In genomic region chr10:90992462-90992861, GRCh38 we compare ENCODE assay signal across 20 cellular contexts.
DNase-seq lines count a peak whose midpoint lies in the region; ATAC-seq, FAIRE-seq and TF ChIP-seq lines count a peak whose summit lies in the region.
"Had no signal": no experiment of that assay in that cellular context is flagged by ENCODE, and none has a peak within 500 bp of the region (broad histone marks: within the 10 kb centered on the region; RNA-seq: fewer than 3 reads in every experiment).

No MANE protein-coding gene starts in this region.

- TF ChIP-seq CTCF in DOHH2 (IDR thresholded peaks at IDR 0.05; ENCODE audit: low read depth, low read length, poor library complexity, severe bottlenecking) = no peak

- H3K27ac Mint-ChIP-seq in natural killer cell treated with Interleukin-12 subunit alpha and Interleukin-12 subunit beta and Interleukin-15 and Interleukin-18, amount 100 ng/mL, for 72 hours = no peak overlapping the region
- H3K27ac Mint-ChIP-seq: CD8-positive, alpha-beta T cell; GM23338 had no signal

- H3K4me1 ChIP-seq in DOHH2 (ENCODE audit: control insufficient read depth, low read length) = peaks cover 91% of the 10 kb centered on the region

- H3K4me1 Mint-ChIP-seq in natural killer cell treated with Interleukin-12 subunit alpha and Interleukin-12 subunit beta and Interleukin-15 and Interleukin-18, amount 100 ng/mL, for 72 hours (ENCODE audit: low read depth in 2 of 2) = no peaks in the 10 kb centered on the region
- H3K4me1 Mint-ChIP-seq: GM23338 had no signal

- no peaks in the 10 kb centered on the region for H3K36me3 ChIP-seq in DOHH2 (ENCODE audit: control insufficient read depth, low read length)
- H3K36me3 ChIP-seq: BLaER1 had no signal

- no peaks in the 10 kb centered on the region for H3K9me3 ChIP-seq in DOHH2 (ENCODE audit: control insufficient read depth, insufficient read depth, low read length)
- H3K9me3 ChIP-seq: BLaER1 had no signal

- peak; percentile 74 for FAIRE-seq in frontal cortex (lab: Jason Lieb, UNC)
- FAIRE-seq: GM12892 had no signal

- peak overlapping the region; percentile 14; the same call in 1 of the 2 replicates for H3K4me3 ChIP-seq in DOHH2 (ENCODE audit: low read length)
- H3K4me3 ChIP-seq: BLaER1, GM23338 had no signal

- no peaks in the 10 kb centered on the region for H3K36me3 Mint-ChIP-seq in natural killer cell treated with Interleukin-12 subunit alpha and Interleukin-12 subunit beta and Interleukin-15 and Interleukin-18, amount 100 ng/mL, for 72 hours
- H3K36me3 Mint-ChIP-seq: CD8-positive, alpha-beta T cell had no signal

- H4K20me1 ChIP-seq in DOHH2 (ENCODE audit: control insufficient read depth, insufficient read depth, low read depth, low read length) = no peaks in the 10 kb centered on the region
- H4K20me1 ChIP-seq: BLaER1 had no signal

- DNase-seq in frontal cortex (ENCODE audit: low spot score in 2 of 2) = no peak
- no peak for DNase-seq in OCI-M1 (lab: John Stamatoyannopoulos, UW)
- DNase-seq in activated CD8-positive, alpha-beta memory T cell treated with anti-CD3 and anti-CD28 coated beads for 24 hours = no peak
- DNase-seq in natural killer cell treated with Interleukin-12 subunit alpha and Interleukin-12 subunit beta and Interleukin-15 and Interleukin-18, amount 100 ng/mL, for 72 hours (ENCODE audit: low spot score) = no peak
- DNase-seq: Calu3; CD8-positive, alpha-beta T cell; HCEC 1CT; NCI-H1092 treated with DMSO at 0.1 percent for 48 hours; NCI-H146; NCI-H2029 treated with DMSO at 0.1 percent for 48 hours; NCI-H2171; NCI-H446 treated with DMSO at 0.1 percent for 48 hours had no signal

- no peak overlapping the region for H3K4me3 Mint-ChIP-seq in natural killer cell treated with Interleukin-12 subunit alpha and Interleukin-12 subunit beta and Interleukin-15 and Interleukin-18, amount 100 ng/mL, for 72 hours
- H3K4me3 Mint-ChIP-seq: CD8-positive, alpha-beta T cell; GM23338 had no signal

- H3K27me3 ChIP-seq in DOHH2 (ENCODE audit: control insufficient read depth, low read length) = no peaks in the 10 kb centered on the region
- H3K27me3 ChIP-seq: BLaER1 had no signal

- H3K4me2 ChIP-seq in DOHH2 (ENCODE audit: low read length) = peak overlapping the region; percentile 57
- H3K4me2 ChIP-seq: GM23338 had no signal

- H3K27ac ChIP-seq in DOHH2 (ENCODE audit: low read depth, low read length) = peak overlapping the region; percentile 79
- H3K27ac ChIP-seq: BLaER1 had no signal

- no peaks in the 10 kb centered on the region for H3K9me3 Mint-ChIP-seq in natural killer cell treated with Interleukin-12 subunit alpha and Interleukin-12 subunit beta and Interleukin-15 and Interleukin-18, amount 100 ng/mL, for 72 hours
- H3K9me3 Mint-ChIP-seq: CD8-positive, alpha-beta T cell; GM23338 had no signal

- peaks cover 15 to 22% of the 10 kb centered on the region in 2 donors for H3K27me3 Mint-ChIP-seq in natural killer cell treated with Interleukin-12 subunit alpha and Interleukin-12 subunit beta and Interleukin-15 and Interleukin-18, amount 100 ng/mL, for 72 hours

- no peaks in the 10 kb centered on the region for H3K79me2 ChIP-seq in DOHH2 (ENCODE audit: control insufficient read depth, low read length)

- H3K9me2 ChIP-seq in DOHH2 (replicated peaks; ENCODE audit: control insufficient read depth, low read length) = no peaks in the 10 kb centered on the region

- peaks cover 4% of the 10 kb centered on the region; the same call in 1 of the 2 replicates for H3F3A ChIP-seq in DOHH2 (ENCODE audit: control insufficient read depth, insufficient read depth)

- ATAC-seq in GM19395 (IDR thresholded peaks at IDR 0.05; ENCODE audit: unreplicated experiment) = peak; percentile 37
- ATAC-seq in HG03432 (IDR thresholded peaks at IDR 0.05; ENCODE audit: unreplicated experiment) = peak; percentile 49
- no peak for ATAC-seq in GM19351 (IDR thresholded peaks at IDR 0.05; ENCODE audit: unreplicated experiment)
- no peak for ATAC-seq in natural killer cell treated with Interleukin-12 subunit alpha and Interleukin-12 subunit beta and Interleukin-15 and Interleukin-18, amount 100 ng/mL, for 72 hours
- ATAC-seq: CD8-positive, alpha-beta T cell; GM23338; Right ventricle myocardium inferior had no signal

Comparison
In these comparisons a context has a peak if more than half of its experiments do, and no peak if none do; other contexts are left out.
1. ATAC-seq: peak in GM19395 (single experiment) and HG03432 (single experiment); none in GM19351 (single experiment) and natural killer cell treated with Interleukin-12 subunit alpha and Interleukin-12 subunit beta and Interleukin-15 and Interleukin-18, amount 100 ng/mL, for 72 hours (0 of 2).